In genomic region chr17:73944366-73944765, GRCh38 we compare ENCODE assay signal across 25 cellular contexts.
"Had no signal": no experiment of that assay in that cellular context is flagged by ENCODE, and none has a peak within 500 bp of the region (broad histone marks: within the 10 kb centered on the region; RNA-seq: fewer than 3 reads in every experiment).

No MANE protein-coding gene starts in this region.

- H3K4me3 ChIP-seq: neural progenitor cell, ovary, psoas muscle, right lobe of liver, sigmoid colon, stomach, thoracic aorta, thyroid gland, tibial nerve, upper lobe of right lung, uterus had no signal

- H3K27me3 ChIP-seq: neural progenitor cell, ovary, right lobe of liver, thyroid gland, tibial nerve, uterus had no signal

- H3K4me1 ChIP-seq: neural progenitor cell, parathyroid adenoma, psoas muscle, right lobe of liver, sigmoid colon, stomach, thyroid gland, tibial nerve, upper lobe of right lung, uterus had no signal

- H3K9me3 ChIP-seq: ovary, psoas muscle, right lobe of liver, sigmoid colon, thoracic aorta, thyroid gland, upper lobe of right lung, uterus had no signal

- DNase-seq: naive thymus-derived CD4-positive, alpha-beta T cell; natural killer cell; occipital lobe; ovary; posterior cingulate gyrus; psoas muscle; right lobe of liver; sigmoid colon; small intestine; stimulated activated CD4-positive, alpha-beta T cell treated with anti-CD3 and anti-CD28 coated beads, Interleukin-15, amount 100 ng/mL, for 24 hours; stimulated activated CD4-positive, alpha-beta T cell treated with anti-CD3 and anti-CD28 coated beads, Interleukin-2, amount 100 ng/mL, for 24 hours; stimulated activated CD4-positive, alpha-beta T cell treated with anti-CD3 and anti-CD28 coated beads, Interleukin-2, amount 100 ng/mL, for 48 hours; stimulated activated CD4-positive, alpha-beta T cell treated with anti-CD3 and anti-CD28 coated beads, Interleukin-4, amount 100 ng/mL, for 24 hours; stimulated activated naive B cell treated with anti-CD40 and anti-IgM and Interleukin-4, amounts not matched to agents 10 μg/mL and 1 μg/mL and 100 μg/mL, for 72 hours; stimulated activated naive CD4-positive, alpha-beta T cell treated with Interleukin-2 at 50 U/mL for 16 hours; stomach; thyroid gland; trophoblast cell; upper lobe of right lung; uterus had no signal

- H3K36me3 ChIP-seq: neural progenitor cell, ovary, right lobe of liver, sigmoid colon, stomach, thoracic aorta, thyroid gland, tibial nerve, upper lobe of right lung, uterus had no signal

- ATAC-seq: naive thymus-derived CD4-positive, alpha-beta T cell; natural killer cell; psoas muscle; right lobe of liver; stimulated activated effector memory CD8-positive, alpha-beta T cell treated with anti-CD3 and anti-CD28 coated beads, Interleukin-12 subunit alpha, Interleukin-12 subunit beta, amount 100 ng/mL, for 72 hours; stimulated activated naive B cell treated with anti-CD40 and anti-IgM and Interleukin-4, amounts not matched to agents 10 μg/mL and 1 μg/mL and 100 μg/mL, for 72 hours; upper lobe of right lung had no signal

- H3K27ac ChIP-seq: neural progenitor cell, ovary, parathyroid adenoma, psoas muscle, right lobe of liver, sigmoid colon, stomach, thoracic aorta, thyroid gland, tibial nerve, upper lobe of right lung, uterus had no signal
